Comparison of ENCODE assay signal across 8 cellular contexts in the genomic region with DNA sequence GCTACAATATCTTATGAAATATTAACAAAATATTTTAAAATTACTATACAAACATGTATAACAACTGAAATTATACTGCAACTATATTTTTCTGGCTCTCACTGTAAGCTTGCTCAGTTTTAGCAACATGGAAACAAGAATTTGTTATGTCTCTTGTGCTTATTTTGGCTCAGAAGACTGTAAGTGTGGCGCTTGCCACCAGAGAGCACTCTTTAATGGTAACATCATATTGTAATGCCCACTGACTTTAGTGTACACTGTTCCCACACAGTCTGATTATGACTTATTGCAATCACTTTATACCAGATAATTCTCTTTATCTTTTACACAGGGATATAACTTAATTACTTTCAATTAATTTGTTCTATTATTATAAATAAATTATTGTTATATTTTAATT.
DNase-seq lines count a peak whose midpoint lies in the region; ATAC-seq, FAIRE-seq and TF ChIP-seq lines count a peak whose summit lies in the region.

No MANE protein-coding gene starts in this region.

- dilution Hi-C loops in endothelial cell of umbilical vein (cut with MboI; ENCODE audit: extremely low pct_ligation_motif_present, low sequenced_read_pairs) = no loop called here

- H3K9ac ChIP-seq in endothelial cell of umbilical vein (replicated peaks; ENCODE audit: extremely low read depth, insufficient read depth, low read length) = no peak overlapping the region

- POLR2A ChIA-PET in GM10248 (lab: Yijun Ruan, JAX) (no interaction called here), endothelial cell of umbilical vein (lab: Charles Lee) (no interaction called here)
- POLR2A ChIA-PET in activated CD4-positive, alpha-beta T cell treated with anti-CD3 and anti-CD28 coated beads, Interleukin-2, amount 10 ng/mL, durations not matched to agents 7 days and 5 days (lab: Charles Lee) = no interaction called here

- no peak overlapping the region for H3K4me3 Mint-ChIP-seq in activated CD4-positive, alpha-beta T cell treated with anti-CD3 and anti-CD28 coated beads, Interleukin-2, amount 10 ng/mL, durations not matched to agents 7 days and 5 days

- no peaks in the 10 kb centered on the region for H3K4me1 ChIP-seq in endothelial cell of umbilical vein (ENCODE audit: control insufficient read depth, extremely low read depth, insufficient read depth, low read length)

- FAIRE-seq in endothelial cell of umbilical vein (lab: Jason Lieb, UNC) = peak; percentile 63

- H3K4me2 ChIP-seq in endothelial cell of umbilical vein (ENCODE audit: insufficient read depth, low read length) = no peak overlapping the region

- no peak for TF ChIP-seq POLR2A in endothelial cell of umbilical vein (IDR thresholded peaks at IDR 0.05; ENCODE audit: low read depth, low read length)

- CTCF ChIA-PET in GM10248 (lab: Yijun Ruan, JAX) (interaction anchor here (1.0 to 1.8 kb wide), 4 partner anchors 9 to 278 kb away, joined by 3 to 7 read pairs (median 5); no protein-coding TSS in a partner anchor), endothelial cell of umbilical vein (lab: Charles Lee) (interaction anchor here (0.7 to 3.0 kb wide), 14 partner anchors 10 to 1883 kb away, joined by 3 to 200 read pairs (median 4); no protein-coding TSS in a partner anchor)
- CTCF ChIA-PET in activated CD4-positive, alpha-beta T cell treated with anti-CD3 and anti-CD28 coated beads, Interleukin-2, amount 10 ng/mL, durations not matched to agents 7 days and 5 days (lab: Charles Lee) = no interaction called here

- no peaks in the 10 kb centered on the region for H3K36me3 ChIP-seq in endothelial cell of umbilical vein (ENCODE audit: control insufficient read depth in 2 of 2, extremely low read depth in 1 of 2, insufficient read depth in 2 of 2, low read length in 2 of 2)

- TF ChIP-seq CTCF in GM10248 (IDR thresholded peaks at IDR 0.05; ENCODE audit: control extremely low read depth, extremely low read depth, low read depth, missing control alignments) (peak; percentile 20), endothelial cell of umbilical vein (IDR thresholded peaks at IDR 0.05; ENCODE audit: extremely low read depth in 1 of 2, insufficient read depth in 1 of 2, low read depth in 1 of 2, low read length in 2 of 2) (peak; percentile 41 to 49)

- H3K9me1 ChIP-seq in endothelial cell of umbilical vein (replicated peaks; ENCODE audit: control insufficient read depth, extremely low read depth, insufficient read depth, low read length) = no peaks in the 10 kb centered on the region

- H2AFZ ChIP-seq in endothelial cell of umbilical vein (ENCODE audit: low read depth, low read length) = no peak overlapping the region

- H3K27ac ChIP-seq in endothelial cell of umbilical vein (ENCODE audit: insufficient read depth, low read depth, low read length) = no peak overlapping the region

- H3K79me2 ChIP-seq in endothelial cell of umbilical vein (ENCODE audit: control insufficient read depth, insufficient read depth, low read length) = no peaks in the 10 kb centered on the region

- H3K9me3 Mint-ChIP-seq in activated CD4-positive, alpha-beta T cell treated with anti-CD3 and anti-CD28 coated beads, Interleukin-2, amount 10 ng/mL, durations not matched to agents 7 days and 5 days = no peaks in the 10 kb centered on the region

- DNase-seq in GM10248 (ENCODE audit: extremely low spot score) (no peak), NCI-H345 (lab: John Stamatoyannopoulos, UW) (peak; percentile 53), endothelial cell of umbilical vein (ENCODE audit: low read depth, low spot score) (peak; percentile 70), NCI-H524 treated with DMSO at 0.1 percent for 48 hours (lab: John Stamatoyannopoulos, UW) (no peak)
- no peak for DNase-seq in stimulated activated CD4-positive, alpha-beta T cell treated with anti-CD3 and anti-CD28 coated beads, Interleukin-12 subunit alpha, Interleukin-12 subunit beta, amount 100 ng/mL, for 4 hours
- no peak for DNase-seq in activated CD4-positive, alpha-beta T cell treated with anti-CD3 and anti-CD28 coated beads, Interleukin-2, amount 10 ng/mL, durations not matched to agents 7 days and 5 days

- no peaks in the 10 kb centered on the region for H3K9me3 ChIP-seq in endothelial cell of umbilical vein (replicated peaks; ENCODE audit: control insufficient read depth, insufficient read depth, low read length)

- no peak overlapping the region for H3K27ac Mint-ChIP-seq in activated CD4-positive, alpha-beta T cell treated with anti-CD3 and anti-CD28 coated beads, Interleukin-2, amount 10 ng/mL, durations not matched to agents 7 days and 5 days

- no TSS peak for BruUV-seq in endothelial cell of umbilical vein (replicated peaks; lab: Mats Ljungman, UMichigan)

- no peaks in the 10 kb centered on the region for H3K27me3 ChIP-seq in endothelial cell of umbilical vein (ENCODE audit: control insufficient read depth in 2 of 2, insufficient read depth in 2 of 2, low read length in 2 of 2)

- no peaks in the 10 kb centered on the region for H3K4me1 Mint-ChIP-seq in activated CD4-positive, alpha-beta T cell treated with anti-CD3 and anti-CD28 coated beads, Interleukin-2, amount 10 ng/mL, durations not matched to agents 7 days and 5 days

- intact Hi-C loops in endothelial cell of umbilical vein (cut with micrococcal nuclease) = loop anchor here (1.0 to 2.0 kb wide), 3 partner anchors 190 to 1123 kb away; no protein-coding TSS in a partner anchor

- no peak overlapping the region for H3K4me3 ChIP-seq in endothelial cell of umbilical vein (replicated peaks in 1 of 3; ENCODE audit: insufficient read depth in 1 of 3, low read depth in 1 of 3, low read length in 3 of 3)

- H3K36me3 Mint-ChIP-seq in activated CD4-positive, alpha-beta T cell treated with anti-CD3 and anti-CD28 coated beads, Interleukin-2, amount 10 ng/mL, durations not matched to agents 7 days and 5 days (ENCODE audit: low read depth) = no peaks in the 10 kb centered on the region

- ATAC-seq in HG02610 (IDR thresholded peaks at IDR 0.05; ENCODE audit: unreplicated experiment) (peak; percentile 60), GM21717 (IDR thresholded peaks at IDR 0.05; ENCODE audit: unreplicated experiment) (no peak)

- no peaks in the 10 kb centered on the region for H4K20me1 ChIP-seq in endothelial cell of umbilical vein (replicated peaks; ENCODE audit: control insufficient read depth, extremely low read depth, insufficient read depth, low read length)

- no peaks in the 10 kb centered on the region for H3K27me3 Mint-ChIP-seq in activated CD4-positive, alpha-beta T cell treated with anti-CD3 and anti-CD28 coated beads, Interleukin-2, amount 10 ng/mL, durations not matched to agents 7 days and 5 days

TF ChIP-seq in endothelial cell of umbilical vein, 7 proteins besides CTCF, POLR2A, EP300 and RAD21:
- no peak for TF ChIP-seq EZH2 (IDR thresholded peaks at IDR 0.05; ENCODE audit: borderline replicate concordance, low read depth, low read length, severe bottlenecking)
- no peak for TF ChIP-seq JUN (IDR thresholded peaks at IDR 0.05; ENCODE audit: borderline replicate concordance, insufficient read depth, insufficient read length, low read depth)
- TF ChIP-seq FOS (IDR thresholded peaks at IDR 0.05; ENCODE audit: borderline replicate concordance, insufficient read depth, low read length) = no peak
- TF ChIP-seq MAX (IDR thresholded peaks at IDR 0.05; ENCODE audit: insufficient read depth, insufficient read length) = no peak
- no peak for TF ChIP-seq GATA2 (IDR thresholded peaks at IDR 0.05; ENCODE audit: insufficient read depth, insufficient read length, low read depth, low read length)

Comparison
In these comparisons a context has a peak if more than half of its experiments do, and no peak if none do; other contexts are left out.
1. DNase-seq: peak in NCI-H345 (single experiment) and endothelial cell of umbilical vein (single experiment); none in GM10248 (single experiment), NCI-H524 treated with DMSO at 0.1 percent for 48 hours (single experiment), stimulated activated CD4-positive, alpha-beta T cell treated with anti-CD3 and anti-CD28 coated beads, Interleukin-12 subunit alpha, Interleukin-12 subunit beta, amount 100 ng/mL, for 4 hours (single experiment) and activated CD4-positive, alpha-beta T cell treated with anti-CD3 and anti-CD28 coated beads, Interleukin-2, amount 10 ng/mL, durations not matched to agents 7 days and 5 days (single experiment).